ENCODE assay signal across 21 cellular contexts in genomic region chr7:151729521-151729921, GRCh38.
"Had no signal": no experiment of that assay in that cellular context is flagged by ENCODE, and none has a peak within 500 bp of the region (broad histone marks: within the 10 kb centered on the region; RNA-seq: fewer than 3 reads in every experiment).

No MANE protein-coding gene starts in this region.

- H3K27ac ChIP-seq: foreskin keratinocyte, lower lobe of right lung, parathyroid adenoma, prostate gland, spleen, testis, tibial nerve had no signal

- DNase-seq: effector CD4-positive, alpha-beta T cell; endodermal cell; erythroblast; foreskin keratinocyte; hippocampal formation; kidney glomerular epithelial cell; lower lobe of right lung; midbrain; spleen; stimulated activated CD4-positive, alpha-beta T cell treated with anti-CD3 and anti-CD28 coated beads, Interleukin-15, amount 100 ng/mL, for 24 hours; stimulated activated CD4-positive, alpha-beta T cell treated with anti-CD3 and anti-CD28 coated beads, Interleukin-1b, Interleukin-23, amount 100 ng/mL, for 48 hours; stimulated activated CD4-positive, alpha-beta T cell treated with anti-CD3 and anti-CD28 coated beads, Interleukin-4, amount 100 ng/mL, for 24 hours; stimulated activated naive CD8-positive, alpha-beta T cell treated with anti-CD3 and anti-CD28 coated beads, Interleukin-15, amount 100 ng/mL, for 72 hours; testis had no signal

- H3K9me3 ChIP-seq: lower lobe of right lung, prostate gland, spleen, testis, tibial nerve had no signal

- H2AFZ ChIP-seq: parathyroid adenoma had no signal

- H3K36me3 ChIP-seq: lower lobe of right lung, prostate gland, spleen, tibial nerve had no signal

- H3K4me1 ChIP-seq: foreskin keratinocyte, parathyroid adenoma, prostate gland, testis had no signal

- ATAC-seq: foreskin keratinocyte; left lobe of liver; lower lobe of right lung; natural killer cell treated with Interleukin-12 subunit alpha and Interleukin-12 subunit beta and Interleukin-15 and Interleukin-18, amount 100 ng/mL, for 72 hours; sciatic nerve; stimulated activated memory B cell treated with anti-CD40 and anti-IgM and Interleukin-4, amounts not matched to agents 10 μg/mL and 1 μg/mL and 100 μg/mL, for 72 hours; stimulated activated naive CD8-positive, alpha-beta T cell treated with anti-CD3 and anti-CD28 coated beads, Interleukin-15, amount 100 ng/mL, for 72 hours had no signal

- H3K4me3 ChIP-seq: lower lobe of right lung, prostate gland, spleen, testis, tibial nerve had no signal

- H3K79me2 ChIP-seq: parathyroid adenoma had no signal

- H3K27me3 ChIP-seq: foreskin keratinocyte, spleen, testis, tibial nerve had no signal

- H3K9ac ChIP-seq: parathyroid adenoma had no signal
